In the genomic region with DNA sequence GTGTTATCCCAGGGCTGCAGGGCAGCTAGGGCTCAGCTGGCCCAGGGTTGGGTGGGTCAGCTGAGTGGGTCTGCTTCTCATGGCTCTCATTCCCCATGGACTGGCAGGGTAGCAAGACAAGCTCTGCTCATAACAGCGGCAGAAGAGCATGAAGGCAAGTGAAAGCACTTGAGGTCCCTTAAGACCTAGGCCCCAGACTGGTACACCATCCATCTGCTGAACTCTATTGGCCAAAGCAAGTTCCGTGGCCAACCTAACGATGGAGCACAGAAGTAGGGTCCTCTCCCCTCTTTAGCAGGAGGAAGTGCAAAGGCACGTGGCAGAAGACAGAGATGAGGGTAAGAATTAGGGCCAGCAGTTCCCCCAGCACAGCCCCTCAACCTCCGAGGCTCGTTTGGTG, we compare ENCODE assay signal across 21 cellular contexts.
DNase-seq lines count a peak whose midpoint lies in the region; ATAC-seq, FAIRE-seq and TF ChIP-seq lines count a peak whose summit lies in the region.
"Had no signal": no experiment of that assay in that cellular context is flagged by ENCODE, and none has a peak within 500 bp of the region (broad histone marks: within the 10 kb centered on the region; RNA-seq: fewer than 3 reads in every experiment).

No MANE protein-coding gene starts in this region.

- H4K5ac ChIP-seq in H1 (ENCODE audit: insufficient read length, low read depth, low read length): no peak overlapping the region

- no peaks in the 10 kb centered on the region; the same call in 1 of the 2 replicates for H3K23me2 ChIP-seq in H1 (ENCODE audit: low read depth, low read length)

- 74% methylated on average over 6 of the region's 6 CpGs; no CpG with 5 or more reads in 1 of the 2 experiments for WGBS in H1 (ENCODE audit: extremely low coverage in 1 of 2, insufficient coverage in 1 of 2, insufficient read length in 1 of 2, insufficient replicate concordance in 2 of 2, low coverage in 1 of 2, low lambda C conversion rate in 2 of 2, missing lambda C conversion rate in 1 of 2), 2 experiments
- 73% methylated on average over 6 of the region's 6 CpGs for WGBS in mesenchymal stem cell

- peaks cover 4% of the 10 kb centered on the region for H3K9me3 Mint-ChIP-seq in type B pancreatic cell
- H3K9me3 Mint-ChIP-seq: CD4-positive, CD25-positive, alpha-beta regulatory T cell; CD8-positive, alpha-beta memory T cell; HFFc6; IgD-negative memory B cell had no signal

- no peak overlapping the region for H3K56ac ChIP-seq in H1 (replicated peaks; ENCODE audit: insufficient read length, low read depth, low read length)

- H2AFZ ChIP-seq in MM.1S (ENCODE audit: low read length) (no peak overlapping the region), H1 (ENCODE audit: low read length) (no peak overlapping the region), mesenchymal stem cell (ENCODE audit: low read depth, low read length) (no peak overlapping the region)
- H2AFZ ChIP-seq: GM23248 had no signal

- no peak overlapping the region for H2BK15ac ChIP-seq in H1 (ENCODE audit: low read length)
- no peak overlapping the region for H2BK15ac ChIP-seq in mesenchymal stem cell (ENCODE audit: low read depth, poor library complexity, severe bottlenecking)

- H3K27me3 ChIP-seq in MM.1S (replicated peaks; ENCODE audit: insufficient read depth, low read length) (no peaks in the 10 kb centered on the region), H1 (replicated peaks in 1 of 4; ENCODE audit: control insufficient read depth in 3 of 4, extremely low read depth in 1 of 4, insufficient read depth in 3 of 4, low read length in 3 of 4) (no peaks in the 10 kb centered on the region), mesenchymal stem cell (ENCODE audit: control insufficient read depth in 1 of 2, insufficient read depth in 1 of 2, low read length in 2 of 2) (no peaks in the 10 kb centered on the region)
- H3K27me3 ChIP-seq: BE2C had no signal

- CTCF ChIA-PET in H1 (lab: Charles Lee; ENCODE audit: partially characterized antibody): interaction anchor here (0.9 to 3.2 kb wide), 10 partner anchors 8 to 212 kb away, joined by 3 to 15 read pairs (median 4); no protein-coding TSS in a partner anchor

- H2BK12ac ChIP-seq in H1 (ENCODE audit: low read depth, low read length) (peak overlapping the region; percentile 54; the same call in 1 of the 2 replicates), mesenchymal stem cell (ENCODE audit: low read length in 2 of 2) (no peak overlapping the region)

- H3K36me3 ChIP-seq in MM.1S (replicated peaks; ENCODE audit: insufficient read depth, low read length) (no peaks in the 10 kb centered on the region), H1 (ENCODE audit: control insufficient read depth in 2 of 4, insufficient read depth in 4 of 4, low read length in 3 of 4) (no peaks in the 10 kb centered on the region), mesenchymal stem cell (ENCODE audit: control insufficient read depth in 1 of 2, insufficient read depth in 2 of 2, low read depth in 1 of 2, low read length in 2 of 2) (peaks cover 2 to 4% of the 10 kb centered on the region in 2 experiments)
- H3K36me3 ChIP-seq: BE2C had no signal

- no peak overlapping the region for H3K4ac ChIP-seq in H1 (replicated peaks; ENCODE audit: insufficient read length, low read depth, low read length)
- H3K4ac ChIP-seq in mesenchymal stem cell (ENCODE audit: low read depth in 1 of 2, low read length in 2 of 2): no peak overlapping the region

- H3K27ac ChIP-seq in MM.1S (ENCODE audit: low read length) (no peak overlapping the region), H1 (ENCODE audit: low read depth, low read length) (no peak overlapping the region), mesenchymal stem cell (ENCODE audit: low read length, poor library complexity, severe bottlenecking) (no peak overlapping the region)
- H3K27ac ChIP-seq: GM23248 had no signal

- no peaks in the 10 kb centered on the region for H3K9me3 ChIP-seq in MM.1S (replicated peaks; ENCODE audit: insufficient read depth, low read length)
- no peaks in the 10 kb centered on the region for H3K9me3 ChIP-seq in H1 (ENCODE audit: insufficient read depth in 2 of 2, low read depth in 1 of 2, low read length in 1 of 2)
- H3K9me3 ChIP-seq in mesenchymal stem cell (ENCODE audit: control insufficient read depth, low read length): no peaks in the 10 kb centered on the region
- H3K9me3 ChIP-seq: BE2C had no signal

- no peak overlapping the region for H3K4me3 Mint-ChIP-seq in type B pancreatic cell
- H3K4me3 Mint-ChIP-seq: CD4-positive, CD25-positive, alpha-beta regulatory T cell; CD8-positive, alpha-beta memory T cell; HFFc6; IgD-negative memory B cell had no signal

- H3K79me1 ChIP-seq in H1 (ENCODE audit: low read depth, low read length): no peaks in the 10 kb centered on the region
- peaks cover 2% of the 10 kb centered on the region for H3K79me1 ChIP-seq in mesenchymal stem cell (replicated peaks; ENCODE audit: low read length, poor library complexity, severe bottlenecking)

- no peak for TF ChIP-seq CTCF in MM.1S (IDR thresholded peaks at IDR 0.05; ENCODE audit: low read length)
- no peak for TF ChIP-seq CTCF in H1 (IDR thresholded peaks at IDR 0.05; ENCODE audit: control extremely low read depth in 1 of 3, insufficient read depth in 1 of 3, low read depth in 1 of 3, low read length in 3 of 3)
- TF ChIP-seq CTCF in type B pancreatic cell (conservative IDR thresholded peaks at IDR 0.05): no peak
- no peak for TF ChIP-seq CTCF in D721Med (IDR thresholded peaks at IDR 0.05; ENCODE audit: insufficient read depth, missing control alignments)

- TF ChIP-seq EP300 in H1 (IDR thresholded peaks at IDR 0.05; ENCODE audit: borderline replicate concordance in 1 of 2, low read depth in 2 of 2, low read length in 2 of 2): no peak

- no peak overlapping the region for H3K9ac ChIP-seq in MM.1S (ENCODE audit: low read length)
- H3K9ac ChIP-seq in H1 (replicated peaks in 1 of 4; ENCODE audit: extremely low read depth in 1 of 4, low read depth in 3 of 4, low read length in 3 of 4): no peak overlapping the region
- H3K9ac ChIP-seq in mesenchymal stem cell (ENCODE audit: low read length): peak overlapping the region; percentile 26
- H3K9ac ChIP-seq: GM23248 had no signal

- no peak overlapping the region for H3K4me3 ChIP-seq in MM.1S (ENCODE audit: low read length)
- no peak overlapping the region for H3K4me3 ChIP-seq in H1 (ENCODE audit: extremely low read depth in 1 of 4, insufficient read depth in 2 of 4, low read depth in 3 of 4, low read length in 4 of 4)
- H3K4me3 ChIP-seq in mesenchymal stem cell (ENCODE audit: insufficient read depth in 1 of 2, low read depth in 1 of 2, low read length in 2 of 2): no peak overlapping the region
- H3K4me3 ChIP-seq: GM23248 had no signal

- peaks cover 14% of the 10 kb centered on the region for H3K4me1 Mint-ChIP-seq in type B pancreatic cell (ENCODE audit: unreplicated experiment)
- H3K4me1 Mint-ChIP-seq: CD4-positive, CD25-positive, alpha-beta regulatory T cell; CD8-positive, alpha-beta memory T cell had no signal

- H4K8ac ChIP-seq in H1 (ENCODE audit: extremely low read depth, insufficient read depth, low read length) (no peak overlapping the region), mesenchymal stem cell (ENCODE audit: low read length) (no peak overlapping the region)

- H3K9me2 ChIP-seq in MM.1S (replicated peaks; ENCODE audit: insufficient read depth, low read length): no peaks in the 10 kb centered on the region

- H3K79me2 ChIP-seq in MM.1S (ENCODE audit: low read length): no peaks in the 10 kb centered on the region
- no peaks in the 10 kb centered on the region for H3K79me2 ChIP-seq in H1 (ENCODE audit: control insufficient read depth in 1 of 2, insufficient read depth in 2 of 2, low read length in 2 of 2)

- no peaks in the 10 kb centered on the region for H3F3A ChIP-seq in MM.1S (ENCODE audit: insufficient read depth, low read length)

- H3K4me1 ChIP-seq in MM.1S (ENCODE audit: low read length) (peaks cover 19% of the 10 kb centered on the region), H1 (replicated peaks in 1 of 4; ENCODE audit: control insufficient read depth in 3 of 4, insufficient read depth in 4 of 4, low read length in 3 of 4) (peaks cover 4 to 8% (median 5%) of the 10 kb centered on the region in 4 experiments; a peak in 5 of 7 replicates), mesenchymal stem cell (ENCODE audit: control insufficient read depth, insufficient read depth, low read depth, low read length) (peaks cover 9% of the 10 kb centered on the region)
- H3K4me1 ChIP-seq: BE2C had no signal

- H3K23ac ChIP-seq in H1 (ENCODE audit: insufficient read length) (no peak overlapping the region), mesenchymal stem cell (ENCODE audit: low read length in 2 of 2) (no peak overlapping the region)

- no peak for FAIRE-seq in H1 (lab: Jason Lieb, UNC)
- FAIRE-seq in D721Med (lab: Jason Lieb, UNC): no peak
- FAIRE-seq: G401.6, GM12891, GM18507, H54, HepG2 had no signal

- H2BK120ac ChIP-seq in H1 (replicated peaks; ENCODE audit: low read depth, low read length) (no peak overlapping the region), mesenchymal stem cell (ENCODE audit: low read depth, low read length) (no peak overlapping the region)

- H2AK5ac ChIP-seq in H1 (ENCODE audit: low read depth, low read length): no peak overlapping the region
- no peak overlapping the region for H2AK5ac ChIP-seq in mesenchymal stem cell (ENCODE audit: low read length, severe bottlenecking)

- no peak overlapping the region for H3K27ac Mint-ChIP-seq in type B pancreatic cell
- H3K27ac Mint-ChIP-seq: CD4-positive, CD25-positive, alpha-beta regulatory T cell; IgD-negative memory B cell had no signal

- no peaks in the 10 kb centered on the region for H3K36me3 Mint-ChIP-seq in type B pancreatic cell
- H3K36me3 Mint-ChIP-seq: CD4-positive, CD25-positive, alpha-beta regulatory T cell; CD8-positive, alpha-beta memory T cell; IgD-negative memory B cell had no signal

- no peak for TF ChIP-seq RAD21 in H1 (IDR thresholded peaks at IDR 0.05 in 1 of 2, conservative IDR thresholded peaks at IDR 0.05 in 1 of 2; ENCODE audit: low read depth in 2 of 2, low read length in 2 of 2)

- H2BK20ac ChIP-seq in H1 (ENCODE audit: low read length): no peak overlapping the region

- DNase-seq in MM.1S (no peak), H1 (ENCODE audit: low read depth in 1 of 2, low spot score in 2 of 2) (peak in 1 of 2 experiments; percentile 13), mesenchymal stem cell (no peak), type B pancreatic cell (ENCODE audit: extremely low spot score, unreplicated experiment) (peak; percentile 54), D721Med (ENCODE audit: insufficient read length, low spot score) (no peak)
- DNase-seq in activated naive CD4-positive, alpha-beta T cell (lab: John Stamatoyannopoulos, UW): no peak
- DNase-seq: BE2C; C1 segment of cervical spinal cord; CD4-positive, CD25-positive, alpha-beta regulatory T cell; CD8-positive, alpha-beta memory T cell; COR-L47; GM23248 had no signal

- H4K20me1 ChIP-seq in MM.1S (ENCODE audit: insufficient read depth, low read length): no peaks in the 10 kb centered on the region
- H4K20me1 ChIP-seq in H1 (replicated peaks in 1 of 2; ENCODE audit: control insufficient read depth in 1 of 2, insufficient read depth in 2 of 2, low read length in 2 of 2): no peaks in the 10 kb centered on the region

- H3K18ac ChIP-seq in H1 (ENCODE audit: extremely low read depth, low read length) (no peak overlapping the region), mesenchymal stem cell (ENCODE audit: low read depth in 1 of 2, low read length in 2 of 2) (no peak overlapping the region)

- no peak for ATAC-seq in GM18502 (IDR thresholded peaks at IDR 0.05; ENCODE audit: poor library complexity, unreplicated experiment)
- ATAC-seq: HCT116, HepG2 had no signal

- H3K14ac ChIP-seq in H1 (ENCODE audit: insufficient read length): no peak overlapping the region
- no peak overlapping the region for H3K14ac ChIP-seq in mesenchymal stem cell (ENCODE audit: low read length in 2 of 2)

- H2BK5ac ChIP-seq in H1 (ENCODE audit: low read depth, low read length): no peak overlapping the region
- H2BK5ac ChIP-seq in mesenchymal stem cell (ENCODE audit: low read depth, low read length, poor library complexity, severe bottlenecking): no peak overlapping the region

- H4K91ac ChIP-seq in H1 (replicated peaks; ENCODE audit: insufficient read length, low read length): no peak overlapping the region
- no peak overlapping the region for H4K91ac ChIP-seq in mesenchymal stem cell (ENCODE audit: low read length)

- H3K27me3 Mint-ChIP-seq in type B pancreatic cell: peaks cover 23% of the 10 kb centered on the region
- H3K27me3 Mint-ChIP-seq: IgD-negative memory B cell had no signal

- H3K4me2 ChIP-seq in MM.1S (ENCODE audit: low read depth, low read length): peak overlapping the region; percentile 28; the same call in 1 of the 2 replicates
- no peak overlapping the region for H3K4me2 ChIP-seq in H1 (ENCODE audit: insufficient read depth in 1 of 2, low read depth in 2 of 2, low read length in 2 of 2)
- no peak overlapping the region for H3K4me2 ChIP-seq in mesenchymal stem cell (ENCODE audit: low read length, poor library complexity, severe bottlenecking)

- POLR2A ChIA-PET in H1 (lab: Charles Lee; ENCODE audit: partially characterized antibody): no interaction called here

- TF ChIP-seq POLR2A in H1 (IDR thresholded peaks at IDR 0.05; ENCODE audit: control extremely low read depth in 1 of 2, low read depth in 2 of 2, low read length in 2 of 2): no peak
